33 cellular contexts compared by ENCODE assay signal in genomic region chr16:61617214-61617783, GRCh38.
"Had no signal": no experiment of that assay in that cellular context is flagged by ENCODE, and none has a peak within 500 bp of the region (broad histone marks: within the 10 kb centered on the region; RNA-seq: fewer than 3 reads in every experiment).

No MANE protein-coding gene starts in this region.

- H3K36me3 ChIP-seq: brain microvascular endothelial cell had no signal

- ATAC-seq: activated CD8-positive, alpha-beta memory T cell treated with anti-CD3 and anti-CD28 coated beads, Interleukin-2, amount 10 ng/mL, durations not matched to agents 7 days and 5 days; K562; Panc1; SK-N-SH treated with all-trans-retinoic acid at 6 μM for 48 hours had no signal

- DNase-seq: activated CD4-positive, alpha-beta memory T cell treated with anti-CD3 and anti-CD28 coated beads, Interleukin-2, amount 10 ng/mL, durations not matched to agents 7 days and 5 days; activated CD4-positive, alpha-beta T cell treated with anti-CD3 and anti-CD28 coated beads for 1 hour; activated CD4-positive, alpha-beta T cell treated with anti-CD3 and anti-CD28 coated beads for 48 hours; activated CD4-positive, CD25-positive, alpha-beta regulatory T cell; activated CD8-positive, alpha-beta memory T cell treated with anti-CD3 and anti-CD28 coated beads for 24 hours; activated CD8-positive, alpha-beta memory T cell treated with anti-CD3 and anti-CD28 coated beads, Interleukin-2, amount 10 ng/mL, durations not matched to agents 7 days and 5 days; activated CD8-positive, alpha-beta memory T cell treated with anti-CD3 and anti-CD28 coated beads, Interleukin-2, amount 50 U/mL, for 48 hours; activated effector memory CD4-positive, alpha-beta T cell treated with Interleukin-2 at 50 U/mL for 16 hours; activated naive CD4-positive, alpha-beta T cell treated with anti-CD3 and anti-CD28 coated beads, Interleukin-2, amount 50 U/mL, for 16 hours; activated naive CD8-positive, alpha-beta T cell treated with anti-CD3 and anti-CD28 coated beads for 36 hours; activated T-cell treated with anti-CD3 and anti-CD28 coated beads, Interleukin-2, amount 50 U/mL, for 48 hours; amniotic stem cell; aorta; brain microvascular endothelial cell; central memory CD4-positive, alpha-beta T cell; NCI-H1092 treated with DMSO at 0.1 percent for 48 hours; NCI-H1417; NCI-H146; NCI-H187; NCI-H2029 treated with DMSO at 0.1 percent for 48 hours; NCI-H2171 treated with DMSO at 0.1 percent for 48 hours; NCI-H345; NCI-H524 treated with DMSO at 0.1 percent for 48 hours; NCI-H774; SHP77 treated with DMSO at 0.1 percent for 48 hours; SW 1271; T-helper 1 cell; T-helper 2 cell; T-helper 9 cell had no signal

- H3K27me3 ChIP-seq: brain microvascular endothelial cell had no signal

- H3K27ac ChIP-seq: brain microvascular endothelial cell, VCaP had no signal

- H3K4me3 ChIP-seq: K562 had no signal
